In the genomic region with DNA sequence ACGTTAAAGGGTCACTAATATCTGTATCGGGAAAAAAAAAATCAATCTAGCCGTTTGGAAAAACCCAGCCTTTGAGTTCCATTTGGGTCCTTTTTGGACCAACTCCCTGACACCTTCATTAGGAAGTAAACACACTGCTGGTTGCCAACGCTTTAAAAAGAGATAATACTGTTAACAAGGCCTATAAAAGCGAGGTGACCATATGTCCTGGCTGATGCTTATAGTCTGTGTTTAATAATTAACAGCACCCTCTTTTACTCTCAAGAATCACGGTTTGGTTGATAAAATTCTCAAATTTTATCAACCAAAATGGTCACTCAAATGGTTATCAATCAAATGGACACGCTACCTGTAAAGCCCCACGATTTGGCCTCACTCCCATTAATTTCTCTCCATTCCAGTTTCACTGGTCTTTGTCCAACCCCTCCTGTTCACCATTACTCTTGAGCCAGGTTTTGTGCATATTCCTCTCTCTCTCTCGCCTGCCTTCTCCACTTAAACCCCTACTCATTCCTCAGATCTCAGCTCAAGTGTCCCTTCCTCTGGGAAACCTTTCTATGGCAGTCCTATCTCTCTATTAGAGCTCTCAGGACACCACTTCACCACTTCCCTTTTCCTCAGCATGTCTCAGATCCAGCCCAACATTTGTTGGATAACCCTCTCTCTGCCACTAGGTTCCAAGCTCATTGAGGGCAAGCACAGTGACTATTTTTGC, we compare ENCODE assay signal across 1 cellular context.
TF ChIP-seq lines count a peak whose summit lies in the region.

No MANE protein-coding gene starts in this region.

TF ChIP-seq in SK-N-SH, 30 proteins besides CTCF, POLR2A, EP300 and RAD21 (continued from another document):
- no peak for TF ChIP-seq REST (IDR thresholded peaks at IDR 0.05; ENCODE audit: low read depth, low read length)
- no peak for TF ChIP-seq TCF12 (IDR thresholded peaks at IDR 0.05)
- no peak for TF ChIP-seq ELF1 (IDR thresholded peaks at IDR 0.05)
- no peak for TF ChIP-seq FOXM1 (IDR thresholded peaks at IDR 0.05; ENCODE audit: low read depth)
- TF ChIP-seq, protein P1, sequence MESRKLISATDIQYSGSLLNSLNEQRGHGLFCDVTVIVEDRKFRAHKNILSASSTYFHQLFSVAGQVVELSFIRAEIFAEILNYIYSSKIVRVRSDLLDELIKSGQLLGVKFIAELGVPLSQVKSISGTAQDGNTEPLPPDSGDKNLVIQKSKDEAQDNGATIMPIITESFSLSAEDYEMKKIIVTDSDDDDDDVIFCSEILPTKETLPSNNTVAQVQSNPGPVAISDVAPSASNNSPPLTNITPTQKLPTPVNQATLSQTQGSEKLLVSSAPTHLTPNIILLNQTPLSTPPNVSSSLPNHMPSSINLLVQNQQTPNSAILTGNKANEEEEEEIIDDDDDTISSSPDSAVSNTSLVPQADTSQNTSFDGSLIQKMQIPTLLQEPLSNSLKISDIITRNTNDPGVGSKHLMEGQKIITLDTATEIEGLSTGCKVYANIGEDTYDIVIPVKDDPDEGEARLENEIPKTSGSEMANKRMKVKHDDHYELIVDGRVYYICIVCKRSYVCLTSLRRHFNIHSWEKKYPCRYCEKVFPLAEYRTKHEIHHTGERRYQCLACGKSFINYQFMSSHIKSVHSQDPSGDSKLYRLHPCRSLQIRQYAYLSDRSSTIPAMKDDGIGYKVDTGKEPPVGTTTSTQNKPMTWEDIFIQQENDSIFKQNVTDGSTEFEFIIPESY (IDR thresholded peaks at IDR 0.05; ENCODE audit: borderline replicate concordance, low read depth) = no peak
- no peak for TF ChIP-seq IRF3 (IDR thresholded peaks at IDR 0.05; ENCODE audit: low read depth, low read length)
- TF ChIP-seq GATA2 (CRISPR knock-in tag; IDR thresholded peaks at IDR 0.05) = no peak
- TF ChIP-seq GABPA (IDR thresholded peaks at IDR 0.05; ENCODE audit: low read depth) = no peak
- no peak for TF ChIP-seq SMC3 (IDR thresholded peaks at IDR 0.05; ENCODE audit: low read depth, low read length)
- TF ChIP-seq RFX5 (IDR thresholded peaks at IDR 0.05; ENCODE audit: low read length) = no peak
- TF ChIP-seq NRF1 (IDR thresholded peaks at IDR 0.05; ENCODE audit: low read depth, low read length) = no peak
- no peak for TF ChIP-seq USF1 (IDR thresholded peaks at IDR 0.05; ENCODE audit: borderline replicate concordance, low read depth)
- no peak for TF ChIP-seq POLR2AphosphoS5 (IDR thresholded peaks at IDR 0.05; ENCODE audit: low read depth, low read length)
- no peak for TF ChIP-seq USF2 (IDR thresholded peaks at IDR 0.05; ENCODE audit: borderline replicate concordance, low read depth, low read length)
TF ChIP-seq in SK-N-SH: peak in this region for 0.
